Comparison of ENCODE assay signal across 23 cellular contexts in the genomic region with DNA sequence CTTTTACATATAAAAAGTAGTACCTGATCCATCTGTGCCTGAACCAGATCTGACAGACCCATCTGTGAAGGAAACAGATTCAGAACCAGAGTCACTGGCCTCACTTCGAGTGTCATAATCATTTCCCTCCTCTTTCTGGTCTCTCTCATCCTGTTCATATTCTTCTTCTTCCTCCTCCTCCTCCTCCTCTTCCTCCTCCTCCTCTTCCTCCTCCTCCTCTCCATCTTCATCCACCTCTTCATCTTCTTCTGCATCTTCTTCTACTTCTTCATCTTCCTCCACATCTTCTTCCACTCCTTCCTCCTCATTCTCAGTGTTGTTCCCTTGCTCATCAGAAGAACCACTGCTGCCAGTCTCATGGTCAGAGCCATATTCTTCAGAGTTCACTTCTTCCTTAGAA. TPM values are rescaled to one million over a fixed set of nuclear protein-coding genes. Genes with fewer than 3 reads are reported as not detected.
DNase-seq lines count a peak whose midpoint lies in the region; ATAC-seq, FAIRE-seq and TF ChIP-seq lines count a peak whose summit lies in the region.
"Had no signal": no experiment of that assay in that cellular context is flagged by ENCODE, and none has a peak within 500 bp of the region (broad histone marks: within the 10 kb centered on the region; RNA-seq: fewer than 3 reads in every experiment).

No MANE protein-coding gene starts in this region.

- no peak overlapping the region for H3K4me2 ChIP-seq in GM12878 (ENCODE audit: control insufficient read depth, insufficient read depth)
- H3K4me2 ChIP-seq in MM.1S (ENCODE audit: low read depth, low read length): no peak overlapping the region

- TF ChIP-seq EP300 in GM12878 (IDR thresholded peaks at IDR 0.05; ENCODE audit: borderline replicate concordance in 1 of 2, control insufficient read depth in 1 of 2, low read depth in 2 of 2, low read length in 2 of 2): no peak

- no peak for DNase-seq in activated CD4-positive, alpha-beta T cell treated with anti-CD3 and anti-CD28 coated beads, Interleukin-2, amount 10 ng/mL, durations not matched to agents 7 days and 5 days
- DNase-seq in activated CD4-positive, alpha-beta T cell treated with anti-CD3 and anti-CD28 coated beads, Interleukin-2, amount 50 U/mL, for 1 hour: no peak
- DNase-seq in GM12878 (ENCODE audit: low read depth, low spot score) (no peak), pons (ENCODE audit: low spot score) (peak; percentile 44), MM.1S (no peak), CD1c-positive myeloid dendritic cell (ENCODE audit: extremely low spot score) (no peak), NCI-H1092 (lab: John Stamatoyannopoulos, UW) (no peak)
- DNase-seq: activated CD4-positive, alpha-beta T cell treated with anti-CD3 and anti-CD28 coated beads, Interleukin-2, amount 50 U/mL, for 4 hours; anterior cingulate cortex; BE2C; caudate nucleus; Kasumi-1; NCI-H1092 treated with DMSO at 0.1 percent for 48 hours; NCI-H2029 treated with DMSO at 0.1 percent for 48 hours; NCI-H345; nephron progenitor cell; PC-3; SHP77 treated with DMSO at 0.1 percent for 48 hours; stimulated activated CD4-positive, alpha-beta T cell treated with anti-CD3 and anti-CD28 coated beads, Interleukin-1b, Interleukin-23, amount 100 ng/mL, for 48 hours; stimulated activated naive CD4-positive, alpha-beta T cell had no signal

- H3K36me3 ChIP-seq in GM12878 (ENCODE audit: control insufficient read depth in 2 of 2, insufficient read depth in 2 of 2, low read length in 1 of 2) (peaks cover 1 to 18% of the 10 kb centered on the region in 2 experiments), MM.1S (replicated peaks; ENCODE audit: insufficient read depth, low read length) (peaks cover 14% of the 10 kb centered on the region)

- H3K36me3 Mint-ChIP-seq in activated CD4-positive, alpha-beta T cell treated with anti-CD3 and anti-CD28 coated beads, Interleukin-2, amount 10 ng/mL, durations not matched to agents 7 days and 5 days (ENCODE audit: low read depth): peaks cover 41% of the 10 kb centered on the region

- H3K9ac ChIP-seq in GM12878 (ENCODE audit: control insufficient read depth, insufficient read depth, low read length) (no peak overlapping the region), MM.1S (ENCODE audit: low read length) (no peak overlapping the region)

- H3K4me1 ChIP-seq in GM12878 (ENCODE audit: control insufficient read depth, insufficient read depth, low read length) (no peaks in the 10 kb centered on the region), MM.1S (ENCODE audit: low read length) (no peaks in the 10 kb centered on the region)

- BruUV-seq in GM12878 (replicated peaks; lab: Mats Ljungman, UMichigan): no TSS peak

- intact Hi-C loops in GM12878 (cut with micrococcal nuclease; ENCODE audit: unreplicated experiment): no loop called here

- 71% methylated on average over 1 of the region's 1 CpG for WGBS in GM12878 (ENCODE audit: insufficient coverage, insufficient replicate concordance, low lambda C conversion rate, missing lambda C conversion rate)

- H3K4me1 Mint-ChIP-seq in activated CD4-positive, alpha-beta T cell treated with anti-CD3 and anti-CD28 coated beads, Interleukin-2, amount 10 ng/mL, durations not matched to agents 7 days and 5 days: peaks cover 30% of the 10 kb centered on the region

- H2AFZ ChIP-seq in GM12878 (ENCODE audit: control insufficient read depth, low read depth, low read length) (no peak overlapping the region), MM.1S (ENCODE audit: low read length) (no peak overlapping the region)

- H3K9me2 ChIP-seq in MM.1S (replicated peaks; ENCODE audit: insufficient read depth, low read length): no peaks in the 10 kb centered on the region

- no peak for TF ChIP-seq RAD21 in GM12878 (IDR thresholded peaks at IDR 0.05; ENCODE audit: insufficient read depth, low read depth, low read length)

- SMC1A ChIA-PET in GM12878 (lab: Charles Lee; ENCODE audit: uncharacterized antibody, unreplicated experiment): no interaction called here

- ATAC-seq in GM12878: no peak
- ATAC-seq: PC-3 had no signal

- H3K4me3 ChIP-seq in GM12878 (no peak overlapping the region), MM.1S (ENCODE audit: low read length) (no peak overlapping the region)

- H3K9me3 ChIP-seq in GM12878 (replicated peaks; ENCODE audit: control insufficient read depth, insufficient read depth, low read length) (no peaks in the 10 kb centered on the region), MM.1S (replicated peaks; ENCODE audit: insufficient read depth, low read length) (no peaks in the 10 kb centered on the region)
- H3K9me3 ChIP-seq: BE2C had no signal

- CTCF ChIA-PET in activated CD4-positive, alpha-beta T cell treated with anti-CD3 and anti-CD28 coated beads, Interleukin-2, amount 10 ng/mL, durations not matched to agents 7 days and 5 days (lab: Charles Lee): no interaction called here
- CTCF ChIA-PET in GM12878 (lab: Yijun Ruan, JAX): no interaction called here

- H3K4me3 Mint-ChIP-seq in activated CD4-positive, alpha-beta T cell treated with anti-CD3 and anti-CD28 coated beads, Interleukin-2, amount 10 ng/mL, durations not matched to agents 7 days and 5 days: no peak overlapping the region
- H3K4me3 Mint-ChIP-seq: nephron progenitor cell, type B pancreatic cell had no signal

- POLR2A ChIA-PET in activated CD4-positive, alpha-beta T cell treated with anti-CD3 and anti-CD28 coated beads, Interleukin-2, amount 10 ng/mL, durations not matched to agents 7 days and 5 days (lab: Charles Lee): no interaction called here
- POLR2A ChIA-PET in GM12878 (lab: Charles Lee): no interaction called here

- TF ChIP-seq CTCF in VCaP (conservative IDR thresholded peaks at IDR 0.05) (no peak), GM12878 (IDR thresholded peaks at IDR 0.05 in 2 of 3, conservative IDR thresholded peaks at IDR 0.05 in 1 of 3; ENCODE audit: control insufficient read depth in 2 of 3, extremely low read depth in 1 of 3, insufficient read depth in 1 of 3, low read depth in 3 of 3, low read length in 3 of 3) (no peak), MM.1S (IDR thresholded peaks at IDR 0.05; ENCODE audit: low read length) (no peak)

- H3K27ac Mint-ChIP-seq in activated CD4-positive, alpha-beta T cell treated with anti-CD3 and anti-CD28 coated beads, Interleukin-2, amount 10 ng/mL, durations not matched to agents 7 days and 5 days: peak overlapping the region; percentile 41
- H3K27ac Mint-ChIP-seq: type B pancreatic cell had no signal

- in situ Hi-C loops in GM12878 (cut with MboI): no loop called here

- H3K27me3 Mint-ChIP-seq in activated CD4-positive, alpha-beta T cell treated with anti-CD3 and anti-CD28 coated beads, Interleukin-2, amount 10 ng/mL, durations not matched to agents 7 days and 5 days: no peaks in the 10 kb centered on the region
- H3K27me3 Mint-ChIP-seq: progenitor cell of endocrine pancreas, type B pancreatic cell had no signal

- H3F3A ChIP-seq in MM.1S (ENCODE audit: insufficient read depth, low read length): no peaks in the 10 kb centered on the region

- H3K27ac ChIP-seq in VCaP: peak overlapping the region; percentile 84
- no peak overlapping the region for H3K27ac ChIP-seq in GM12878 (ENCODE audit: control insufficient read depth, insufficient read depth)
- no peak overlapping the region for H3K27ac ChIP-seq in MM.1S (ENCODE audit: low read length)

- RAD21 ChIA-PET in GM12878 (lab: Charles Lee; ENCODE audit: unreplicated experiment): no interaction called here

- peaks cover 35% of the 10 kb centered on the region for H3K79me2 ChIP-seq in GM12878 (ENCODE audit: control insufficient read depth, insufficient read depth, low read length)
- H3K79me2 ChIP-seq in MM.1S (ENCODE audit: low read length): peaks cover 94% of the 10 kb centered on the region

- FAIRE-seq in GM12878 (lab: Jason Lieb, UNC): no peak

- no peak for TF ChIP-seq POLR2A in GM12878 (IDR thresholded peaks at IDR 0.05; ENCODE audit: low read depth, low read length)

- no peaks in the 10 kb centered on the region for H3K9me3 Mint-ChIP-seq in activated CD4-positive, alpha-beta T cell treated with anti-CD3 and anti-CD28 coated beads, Interleukin-2, amount 10 ng/mL, durations not matched to agents 7 days and 5 days
- H3K9me3 Mint-ChIP-seq: nephron progenitor cell, type B pancreatic cell had no signal

- peaks cover 2% of the 10 kb centered on the region; the same call in 1 of the 2 replicates for H4K20me1 ChIP-seq in GM12878 (ENCODE audit: control insufficient read depth, insufficient read depth)
- peaks cover 36% of the 10 kb centered on the region for H4K20me1 ChIP-seq in MM.1S (ENCODE audit: insufficient read depth, low read length)

- no peaks in the 10 kb centered on the region for H3K27me3 ChIP-seq in GM12878 (replicated peaks in 1 of 2; ENCODE audit: control insufficient read depth in 2 of 2, insufficient read depth in 2 of 2, low read length in 1 of 2)
- no peaks in the 10 kb centered on the region for H3K27me3 ChIP-seq in MM.1S (replicated peaks; ENCODE audit: insufficient read depth, low read length)
- H3K27me3 ChIP-seq: BE2C had no signal

TF ChIP-seq in GM12878, 131 proteins besides CTCF, POLR2A, EP300 and RAD21:
- TF ChIP-seq HDGF (IDR thresholded peaks at IDR 0.05): 0 out of 2 replicates have a peak, but pooled peaks have one; percentile 25
- no peak for TF ChIP-seq MYC (IDR thresholded peaks at IDR 0.05; ENCODE audit: insufficient read depth, insufficient read length, insufficient replicate concordance, low read length, severe bottlenecking)

RNA-seq across cellular contexts. Expression of a gene that starts 12.9 kb away (rescaled TPM):
- 10 to 100 TPM; 88.7 to 90.3 TPM for total RNA-seq in activated CD4-positive, alpha-beta T cell treated with anti-CD3 and anti-CD28 coated beads, Interleukin-2, amount 10 ng/mL, durations not matched to agents 7 days and 5 days
- total RNA-seq in GM12878 (2013; cell fraction: nucleolus; rRNA removed): 167 and 190 TPM in 2 replicates
- total RNA-seq in GM12878 (2014; rRNA removed): 46.0 and 57.5 TPM in 2 replicates
- total RNA-seq in GM12878 (2014; rRNA removed; fragmentation: Illumina TruSeq; extraction: Trizol): 65.1 and 66.7 TPM in 2 replicates
- total RNA-seq in GM12878 (2021): 47.4 and 65.6 TPM in 2 replicates
- 32.9 TPM for polyA plus RNA-seq in GM12878 (2011; ENCODE audit: low read depth)
- polyA plus RNA-seq in GM12878 (2011; rRNA removed): 75.3 and 95.4 TPM in 2 replicates
- polyA plus RNA-seq in GM12878 (2011; cell fraction: cytosol; rRNA removed): 25.3 and 27.2 TPM in 2 replicates
- 114 and 122 TPM in 2 replicates for polyA plus RNA-seq in GM12878 (2011; cell fraction: nucleus; rRNA removed)
- polyA plus RNA-seq in GM12878 (2012): 60.3 and 62.4 TPM in 2 replicates
- polyA plus RNA-seq in GM12878 (2014; fragmentation: Illumina TruSeq; extraction: Trizol): 83.2 and 101 TPM in 2 replicates
- 10 to 100 TPM; 18.7 to 22.7 TPM for polyA plus RNA-seq in GM12878 (2014; fragmentation: Nextera tagmentation; extraction: Ambion mirVana)
- polyA plus RNA-seq in GM12878 (2014; rRNA removed): 47.2 and 48.9 TPM in 2 replicates
- polyA plus RNA-seq in GM12878 (2016; fragmentation: Nextera tagmentation; extraction: Ambion mirVana): 10 to 100 TPM; 25.6 to 28.3 TPM
- polyA minus RNA-seq in GM12878 (2011; rRNA and poly(A)+ RNA removed): 35.5 and 67.3 TPM in 2 replicates
- polyA minus RNA-seq in GM12878 (2011; cell fraction: cytosol; rRNA and poly(A)+ RNA removed): 11.2 and 13.6 TPM in 2 replicates
- 68.1 and 77.6 TPM in 2 replicates for polyA minus RNA-seq in GM12878 (2011; cell fraction: nucleus; rRNA and poly(A)+ RNA removed)
